In genomic region chr14:68792830-68793733, GRCh38 we compare ENCODE assay signal across 8 cellular contexts. TPM values are rescaled to one million over a fixed set of nuclear protein-coding genes. Genes with fewer than 3 reads are reported as not detected.
DNase-seq lines count a peak whose midpoint lies in the region; FAIRE-seq and TF ChIP-seq lines count a peak whose summit lies in the region.

TSS of gene ZFP36L1 (minus strand) at chr14:68793067. CDS start at chr14:68792938, 129 bp downstream.

- no peak for FAIRE-seq in keratinocyte (lab: Jason Lieb, UNC)

- H3K9me1 ChIP-seq in keratinocyte (ENCODE audit: control insufficient read depth, extremely low read depth, insufficient read depth, low read length), result no peaks in the 10 kb centered on the region

- in situ Hi-C loops in HAP-1 (cut with MboI; ENCODE audit: low sequenced_read_pairs), result no loop called here

- H3K36me3 ChIP-seq in HAP-1 (replicated peaks) (peaks cover 17% of the 10 kb centered on the region), keratinocyte (ENCODE audit: control insufficient read depth in 2 of 2, extremely low read depth in 1 of 2, insufficient read depth in 2 of 2, low read length in 2 of 2) (peaks cover 29 to 39% of the 10 kb centered on the region in 2 experiments)

- peaks cover 26% of the 10 kb centered on the region for H3K4me1 ChIP-seq in HAP-1
- H3K4me1 ChIP-seq in keratinocyte (ENCODE audit: control insufficient read depth, extremely low read depth, insufficient read depth, low read length), result peaks cover 23% of the 10 kb centered on the region

- H3K9me3 ChIP-seq in HAP-1, result no peaks in the 10 kb centered on the region
- no peaks in the 10 kb centered on the region for H3K9me3 ChIP-seq in keratinocyte (ENCODE audit: control insufficient read depth, low read depth, low read length)

- H3K4me2 ChIP-seq in keratinocyte (ENCODE audit: control insufficient read depth, extremely low read depth, insufficient read depth, low read depth, low read length), result peak within 1 kb of the TSS; percentile 99

- no peaks in the 10 kb centered on the region for H3K27me3 ChIP-seq in HAP-1 (ENCODE audit: low read depth)
- no peaks in the 10 kb centered on the region for H3K27me3 ChIP-seq in keratinocyte (ENCODE audit: control insufficient read depth, extremely low read depth, insufficient read depth, low read length)

- H3K79me2 ChIP-seq in keratinocyte (ENCODE audit: control insufficient read depth, insufficient read depth, low read length), result peaks cover 58% of the 10 kb centered on the region

- DNase-seq in EL (peak; percentile 97), HAP-1 (ENCODE audit: low spot score in 2 of 2) (peak; percentile 93), NCI-H1105 (lab: John Stamatoyannopoulos, UW) (peak; percentile 28), cerebellum (ENCODE audit: low spot score) (peak; percentile 48), keratinocyte (ENCODE audit: low read depth, low spot score) (no peak), SHP77 treated with DMSO at 0.1 percent for 48 hours (lab: John Stamatoyannopoulos, UW) (no peak)
- DNase-seq in activated CD4-positive, alpha-beta T cell treated with anti-CD3 and anti-CD28 coated beads for 1 hour, result peak; percentile 90
- peak; percentile 81 to 86 (median 81) for DNase-seq in stimulated activated CD4-positive, alpha-beta T cell treated with anti-CD3 and anti-CD28 coated beads, Interleukin-12 subunit alpha, Interleukin-12 subunit beta, amount 100 ng/mL, for 48 hours (ENCODE audit: low read depth in 2 of 3, low spot score in 1 of 3)

- TF ChIP-seq CTCF in keratinocyte (optimal IDR thresholded peaks at IDR 0.05 in 1 of 3, IDR thresholded peaks at IDR 0.05 in 1 of 3, conservative IDR thresholded peaks at IDR 0.05 in 1 of 3; ENCODE audit: extremely low read depth in 1 of 3, insufficient read depth in 2 of 3, low read length in 3 of 3), result no peak

- H2AFZ ChIP-seq in keratinocyte (ENCODE audit: control insufficient read depth, low read length), result no peak within 1 kb of the TSS

- peak within 1 kb of the TSS; percentile 98 for H3K9ac ChIP-seq in keratinocyte (ENCODE audit: control insufficient read depth, extremely low read depth, insufficient read depth, low read length)

- peaks cover 37% of the 10 kb centered on the region for H4K20me1 ChIP-seq in keratinocyte (ENCODE audit: control insufficient read depth, extremely low read depth, insufficient read depth, low read length)

- peak within 1 kb of the TSS; percentile 100 for H3K27ac ChIP-seq in keratinocyte (ENCODE audit: control insufficient read depth, insufficient read depth, low read length)

- dilution Hi-C loops in keratinocyte (cut with MboI; ENCODE audit: extremely low pct_ligation_motif_present, low sequenced_read_pairs), result no loop called here

- peak within 1 kb of the TSS; percentile 77 for H3K4me3 ChIP-seq in HAP-1
- H3K4me3 ChIP-seq in keratinocyte (ENCODE audit: control insufficient read depth in 2 of 3, extremely low read depth in 1 of 3, insufficient read depth in 2 of 3, low read depth in 1 of 3, low read length in 3 of 3), result peak within 1 kb of the TSS; percentile 66 to 95 (median 94)

RNA-seq across cellular contexts. Expression of gene ZFP36L1, which starts in this region (rescaled TPM):
- total RNA-seq in cerebellum, result 26.4 TPM
- 66.9 to 142 TPM (median 85.2 TPM) in 3 replicates for polyA plus RNA-seq in keratinocyte
- polyA plus RNA-seq in keratinocyte (2011; ENCODE audit: low read depth), result 58.4 TPM
- 118 and 212 TPM in 2 replicates for polyA plus RNA-seq in keratinocyte (2011; cell fraction: cytosol; rRNA removed)
- polyA plus RNA-seq in keratinocyte (2011; cell fraction: nucleus; rRNA removed), result 311 and 342 TPM in 2 replicates
- polyA plus RNA-seq in keratinocyte (2012; ENCODE audit: low replicate concordance), result 176 and 280 TPM in 2 replicates
- 45.4 to 273 TPM (median 50.6 TPM) in 3 replicates for polyA minus RNA-seq in keratinocyte
- polyA minus RNA-seq in keratinocyte (2011; cell fraction: cytosol; rRNA and poly(A)+ RNA removed), result 802 TPM
- 213 and 226 TPM in 2 replicates for polyA minus RNA-seq in keratinocyte (2011; cell fraction: nucleus; rRNA and poly(A)+ RNA removed)

Comparison
In these comparisons a context has a peak if more than half of its experiments do, and no peak if none do; other contexts are left out.
1. DNase-seq: peak in EL (single experiment), HAP-1 (2 of 2), NCI-H1105 (single experiment), activated CD4-positive, alpha-beta T cell treated with anti-CD3 and anti-CD28 coated beads for 1 hour (single experiment), cerebellum (single experiment) and stimulated activated CD4-positive, alpha-beta T cell treated with anti-CD3 and anti-CD28 coated beads, Interleukin-12 subunit alpha, Interleukin-12 subunit beta, amount 100 ng/mL, for 48 hours (3 of 3); none in keratinocyte (single experiment) and SHP77 treated with DMSO at 0.1 percent for 48 hours (single experiment).